In the genomic region with DNA sequence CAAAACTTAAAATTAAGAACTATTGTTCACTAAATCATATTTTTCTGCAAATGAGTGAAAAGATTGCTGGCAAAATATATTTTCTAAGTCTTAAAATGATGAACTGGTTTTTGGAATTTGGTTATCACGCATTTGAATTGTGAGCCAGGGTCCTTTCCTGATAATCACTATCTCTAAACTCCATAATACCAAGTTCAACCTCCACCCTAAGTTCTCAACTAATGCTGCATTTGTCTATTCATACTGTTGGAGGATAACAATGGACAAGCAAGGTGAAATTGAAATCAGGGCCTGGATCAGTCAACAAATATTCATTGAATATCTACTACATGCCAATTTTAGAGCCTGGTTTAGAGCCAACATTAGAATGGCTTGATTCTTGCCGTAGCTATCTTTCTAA, we compare ENCODE assay signal across 29 cellular contexts.
"Had no signal": no experiment of that assay in that cellular context is flagged by ENCODE, and none has a peak within 500 bp of the region (broad histone marks: within the 10 kb centered on the region; RNA-seq: fewer than 3 reads in every experiment).

No MANE protein-coding gene starts in this region.

- H3K36me3 ChIP-seq: colonic mucosa, gastrocnemius medialis, neural progenitor cell, prostate gland, right atrium auricular region, tibial artery had no signal

- H3K9ac ChIP-seq: neural progenitor cell had no signal

- ATAC-seq: esophagus mucosa; gastrocnemius medialis; left lobe of liver; natural killer cell treated with Interleukin-12 subunit alpha and Interleukin-12 subunit beta and Interleukin-15 and Interleukin-18, amount 100 ng/mL, for 72 hours; sciatic nerve; stimulated activated memory B cell treated with anti-CD40 and anti-IgM and Interleukin-4, amounts not matched to agents 10 μg/mL and 1 μg/mL and 100 μg/mL, for 72 hours; stimulated activated naive CD8-positive, alpha-beta T cell treated with anti-CD3 and anti-CD28 coated beads, Interleukin-15, Interleukin-2, amounts not matched to agents 100 U/mL and 50 U/mL, for 24 hours had no signal

- H3K4me2 ChIP-seq: neural progenitor cell, smooth muscle cell had no signal

- H3K4me3 Mint-ChIP-seq: dendritic cell treated with granulocyte-macrophage colony-stimulating factor and Interleukin-4, amounts not matched to agents 40 ng/mL and 50 ng/mL, for 4 days; mesothelial cell of epicardium; natural killer cell treated with Interleukin-12 subunit alpha and Interleukin-12 subunit beta and Interleukin-15 and Interleukin-18, amount 100 ng/mL, for 72 hours; neural progenitor cell; stimulated activated memory B cell treated with anti-CD40 and anti-IgM and Interleukin-4, amounts not matched to agents 10 μg/mL and 1 μg/mL and 100 μg/mL, for 72 hours; type B pancreatic cell had no signal

- H2AFZ ChIP-seq: neural progenitor cell had no signal

- H3K4me3 ChIP-seq: colonic mucosa, gastrocnemius medialis, lung, mucosa of descending colon, neural progenitor cell, prostate gland, right atrium auricular region, smooth muscle cell, testis, tibial artery had no signal

- H3K27me3 ChIP-seq: colonic mucosa, gastrocnemius medialis, neural progenitor cell, right atrium auricular region, testis, tibial artery had no signal

- H3K27ac Mint-ChIP-seq: dendritic cell treated with granulocyte-macrophage colony-stimulating factor and Interleukin-4, amounts not matched to agents 40 ng/mL and 50 ng/mL, for 4 days; mesothelial cell of epicardium; naive B cell; natural killer cell treated with Interleukin-12 subunit alpha and Interleukin-12 subunit beta and Interleukin-15 and Interleukin-18, amount 100 ng/mL, for 72 hours; neural progenitor cell; stimulated activated memory B cell treated with anti-CD40 and anti-IgM and Interleukin-4, amounts not matched to agents 10 μg/mL and 1 μg/mL and 100 μg/mL, for 72 hours had no signal

- H3K9me3 ChIP-seq: colonic mucosa, gastrocnemius medialis, mucosa of descending colon, prostate gland, right atrium auricular region, testis, tibial artery had no signal

- H3K4me1 Mint-ChIP-seq: mesothelial cell of epicardium; stimulated activated memory B cell treated with anti-CD40 and anti-IgM and Interleukin-4, amounts not matched to agents 10 μg/mL and 1 μg/mL and 100 μg/mL, for 72 hours had no signal

- H3K36me3 Mint-ChIP-seq: mesothelial cell of epicardium; natural killer cell treated with Interleukin-12 subunit alpha and Interleukin-12 subunit beta and Interleukin-15 and Interleukin-18, amount 100 ng/mL, for 72 hours had no signal

- H3K9me3 Mint-ChIP-seq: dendritic cell treated with granulocyte-macrophage colony-stimulating factor and Interleukin-4, amounts not matched to agents 40 ng/mL and 50 ng/mL, for 4 days; mesothelial cell of epicardium; natural killer cell treated with Interleukin-12 subunit alpha and Interleukin-12 subunit beta and Interleukin-15 and Interleukin-18, amount 100 ng/mL, for 72 hours; neural progenitor cell; stimulated activated memory B cell treated with anti-CD40 and anti-IgM and Interleukin-4, amounts not matched to agents 10 μg/mL and 1 μg/mL and 100 μg/mL, for 72 hours; type B pancreatic cell had no signal

- DNase-seq: effector memory CD4-positive, alpha-beta T cell; foreskin fibroblast; gastrocnemius medialis; head of caudate nucleus; kidney; mesenchymal stem cell; naive B cell; nucleus accumbens; stimulated activated CD4-positive, alpha-beta T cell treated with anti-CD3 and anti-CD28 coated beads, Interleukin-2, amount 100 ng/mL, for 24 hours; stimulated activated CD4-positive, alpha-beta T cell treated with anti-CD3 and anti-CD28 coated beads, Interleukin-4, amount 100 ng/mL, for 4 hours; stimulated activated naive CD8-positive, alpha-beta T cell treated with anti-CD3 and anti-CD28 coated beads, Interleukin-15, Interleukin-2, amounts not matched to agents 100 U/mL and 50 U/mL, for 24 hours; substantia nigra; testis; tibial artery had no signal

- H3K27ac ChIP-seq: colonic mucosa, gastrocnemius medialis, neural progenitor cell, prostate gland, right atrium auricular region, testis, tibial artery had no signal

- H3K27me3 Mint-ChIP-seq: naive B cell; natural killer cell treated with Interleukin-12 subunit alpha and Interleukin-12 subunit beta and Interleukin-15 and Interleukin-18, amount 100 ng/mL, for 72 hours; stimulated activated memory B cell treated with anti-CD40 and anti-IgM and Interleukin-4, amounts not matched to agents 10 μg/mL and 1 μg/mL and 100 μg/mL, for 72 hours had no signal

- H3K4me1 ChIP-seq: colonic mucosa, neural progenitor cell, prostate gland, testis had no signal
